Comparison of ENCODE assay signal across 8 cellular contexts in genomic region chrX:24647257-24648058, GRCh38. TPM values are rescaled to one million over a fixed set of nuclear protein-coding genes. Genes with fewer than 3 reads are reported as not detected.
DNase-seq lines count a peak whose midpoint lies in the region; ATAC-seq, FAIRE-seq and TF ChIP-seq lines count a peak whose summit lies in the region.

Gene PCYT1B (minus strand): TSS chrX:24647347. CDS start chrX:24647105, 242 bp downstream.

- H3K56ac ChIP-seq in mesendoderm (ENCODE audit: low read length), result peak within 1 kb of the TSS; percentile 77

- H3K23ac ChIP-seq in mesendoderm (ENCODE audit: low read length), result no peak within 1 kb of the TSS

- H3K79me1 ChIP-seq in mesendoderm (ENCODE audit: low read length), result no peaks in the 10 kb centered on the region

- peak within 1 kb of the TSS; percentile 62 for H3K9ac ChIP-seq in mesendoderm (ENCODE audit: low read length)

- H3K4me2 ChIP-seq in mesendoderm (ENCODE audit: low read length), result peak within 1 kb of the TSS; percentile 67

- peak; percentile 82 for ATAC-seq in HG03103 (IDR thresholded peaks at IDR 0.05; ENCODE audit: low read depth, unreplicated experiment)
- ATAC-seq in effector memory CD8-positive, alpha-beta T cell (replicated peaks), result peak; percentile 98

- TF ChIP-seq POLR2A in GM12891 (IDR thresholded peaks at IDR 0.05; ENCODE audit: low read depth, low read length), result no peak

- H3K36me3 Mint-ChIP-seq in effector memory CD8-positive, alpha-beta T cell (ENCODE audit: insufficient read depth), result no peaks in the 10 kb centered on the region

- H3K4me1 Mint-ChIP-seq in effector memory CD8-positive, alpha-beta T cell (ENCODE audit: low read depth in 2 of 2), result peaks cover 9 to 10% of the 10 kb centered on the region in 2 donors

- no peaks in the 10 kb centered on the region for H3K79me2 ChIP-seq in mesendoderm (ENCODE audit: control insufficient read depth, insufficient read depth, low read length)

- H4K5ac ChIP-seq in mesendoderm (ENCODE audit: low read length), result no peak within 1 kb of the TSS

- FAIRE-seq in GM12891 (lab: Jason Lieb, UNC), result no peak

- H3K27me3 ChIP-seq in mesendoderm (ENCODE audit: insufficient read depth, low read length, poor library complexity), result no peaks in the 10 kb centered on the region

- H3K9me3 Mint-ChIP-seq in effector memory CD8-positive, alpha-beta T cell, result no peaks in the 10 kb centered on the region

- H3K18ac ChIP-seq in mesendoderm (ENCODE audit: low read length), result peak within 1 kb of the TSS; percentile 84

- H2BK15ac ChIP-seq in mesendoderm (replicated peaks; ENCODE audit: low read depth), result no peak within 1 kb of the TSS

- no CpG with 5 or more reads among the region's 24 CpGs for WGBS in mesendoderm (ENCODE audit: extremely low coverage, insufficient coverage, low lambda C conversion rate)

- H4K8ac ChIP-seq in mesendoderm (ENCODE audit: low read depth, low read length), result no peak within 1 kb of the TSS

- peak within 1 kb of the TSS; percentile 78 to 81 for H3K4me3 Mint-ChIP-seq in effector memory CD8-positive, alpha-beta T cell

- no peak within 1 kb of the TSS for H3K4ac ChIP-seq in mesendoderm (ENCODE audit: low read depth, low read length)

- H3K27ac Mint-ChIP-seq in effector memory CD8-positive, alpha-beta T cell, result peak within 1 kb of the TSS; percentile 79 to 89

- no peaks in the 10 kb centered on the region for H3K4me1 ChIP-seq in mesendoderm (ENCODE audit: control insufficient read depth, low read depth, low read length)

- no peak within 1 kb of the TSS for H2BK5ac ChIP-seq in mesendoderm (ENCODE audit: low read length)

- no peak within 1 kb of the TSS for H2AK5ac ChIP-seq in mesendoderm (ENCODE audit: low read length)

- H3K4me3 ChIP-seq in mesendoderm (ENCODE audit: low read length), result peak within 1 kb of the TSS; percentile 32

- peak; percentile 9 for DNase-seq in GM12891 (ENCODE audit: insufficient read length, low spot score)
- DNase-seq in NCI-H524 (lab: John Stamatoyannopoulos, UW), result peak; percentile 92
- DNase-seq in activated CD8-positive, alpha-beta memory T cell treated with anti-CD3 and anti-CD28 coated beads, Interleukin-2, amount 50 U/mL, for 4 hours, result peak; percentile 48
- DNase-seq in effector memory CD8-positive, alpha-beta T cell, result peak; percentile 7 to 16 (median 11)
- peak; percentile 91 for DNase-seq in mesendoderm
- peak; percentile 32 for DNase-seq in stimulated activated CD8-positive, alpha-beta memory T cell treated with anti-CD3 and anti-CD28 coated beads, Interleukin-12 subunit alpha, Interleukin-12 subunit beta, amount 100 ng/mL, for 4 hours (ENCODE audit: low read depth)
- no peak for DNase-seq in middle frontal gyrus (ENCODE audit: extremely low spot score, low spot score)

- peak within 1 kb of the TSS; percentile 70 for H3K27ac ChIP-seq in mesendoderm (ENCODE audit: low read depth, low read length)

- H3K27me3 Mint-ChIP-seq in effector memory CD8-positive, alpha-beta T cell, result peaks cover 18 to 26% of the 10 kb centered on the region in 2 donors

- no peak within 1 kb of the TSS for H2BK120ac ChIP-seq in mesendoderm (ENCODE audit: low read depth, low read length)

- H3K36me3 ChIP-seq in mesendoderm (ENCODE audit: control insufficient read depth, insufficient read depth, low read length), result no peaks in the 10 kb centered on the region

TF ChIP-seq in GM12891, 5 proteins besides CTCF, POLR2A, EP300 and RAD21:
- TF ChIP-seq POLR2AphosphoS5 (IDR thresholded peaks at IDR 0.05; ENCODE audit: low read depth, low read length), result no peak
- TF ChIP-seq SPI1 (IDR thresholded peaks at IDR 0.05; ENCODE audit: low read depth, low read length), result no peak
- no peak for TF ChIP-seq TAF1 (IDR thresholded peaks at IDR 0.05; ENCODE audit: low read depth, low read length)
- TF ChIP-seq POU2F2 (IDR thresholded peaks at IDR 0.05; ENCODE audit: low read depth, low read length), result no peak
- TF ChIP-seq PAX5 (IDR thresholded peaks at IDR 0.05; ENCODE audit: insufficient read depth, low read length, severe bottlenecking), result no peak

RNA-seq across cellular contexts. Expression of gene PCYT1B, which starts in this region (rescaled TPM):
- not detected for polyA plus RNA-seq in GM12891 (2012; ENCODE audit: low read depth, missing spikeins)
- 21.3 TPM for polyA plus RNA-seq in mesendoderm (2013, experiment 1 of 2)
- 22.1 TPM for polyA plus RNA-seq in mesendoderm (2013, experiment 2 of 2)
